ENCODE assay signal across 8 cellular contexts in the genomic region with DNA sequence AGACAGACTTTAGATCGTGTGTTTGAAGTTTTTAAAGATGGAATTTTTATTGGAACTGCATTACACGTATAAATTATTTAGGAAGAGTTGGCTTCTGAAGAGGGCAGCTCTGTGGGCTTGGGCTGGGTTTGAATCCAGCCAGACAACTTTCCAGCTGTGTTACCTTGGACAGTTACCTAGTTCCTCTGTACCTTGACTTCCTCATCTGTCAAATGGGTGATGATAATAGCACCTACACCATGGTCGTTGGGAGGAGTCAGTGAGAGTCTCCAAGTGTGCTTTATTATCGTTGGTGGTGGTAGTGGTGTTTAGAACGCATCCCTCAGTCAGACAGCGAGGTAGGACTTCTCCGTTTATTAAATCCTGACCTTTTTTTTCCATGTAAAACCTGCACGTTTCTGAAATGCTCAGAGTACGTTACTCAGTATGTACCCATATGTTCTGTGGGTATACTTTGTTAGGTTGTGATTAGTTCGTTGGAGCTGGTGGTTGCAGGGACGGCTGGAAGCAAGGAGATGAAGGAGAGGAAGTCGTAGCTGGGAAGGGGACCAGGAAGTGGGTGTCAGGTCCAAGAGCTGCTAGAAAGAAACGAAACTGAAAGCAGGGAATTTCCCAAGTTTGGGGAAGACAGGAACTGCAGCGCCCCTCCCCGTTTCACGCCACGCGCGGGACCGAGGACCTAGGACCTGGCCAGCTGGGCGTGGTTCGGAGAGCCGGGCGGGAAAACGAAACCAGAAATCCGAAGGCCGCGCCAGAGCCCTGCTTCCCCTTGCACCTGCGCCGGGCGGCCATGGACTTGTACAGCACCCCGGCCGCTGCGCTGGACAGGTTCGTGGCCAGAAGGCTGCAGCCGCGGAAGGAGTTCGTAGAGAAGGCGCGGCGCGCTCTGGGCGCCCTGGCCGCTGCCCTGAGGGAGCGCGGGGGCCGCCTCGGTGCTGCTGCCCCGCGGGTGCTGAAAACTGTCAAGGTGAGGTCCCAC. TPM values are rescaled to one million over a fixed set of nuclear protein-coding genes. Genes with fewer than 3 reads are reported as not detected.
DNase-seq lines count a peak whose midpoint lies in the region; ATAC-seq and TF ChIP-seq lines count a peak whose summit lies in the region.

Gene OAS3, plus strand, starts transcription at position 734 of the 979 bp plus-strand sequence. Its CDS starts 57 bp downstream, at position 791.

- intact Hi-C loops in PC-3 (cut with micrococcal nuclease) (loop anchor here (1.0 to 5.0 kb wide), 3 partner anchors 32 to 39 kb away; partner anchors contain the start of genes OAS1 and OAS2), natural killer cell (cut with micrococcal nuclease) (no loop called here)

- H3K27ac ChIP-seq in PC-3 (ENCODE audit: low read length) = peak within 1 kb of the TSS; percentile 12

- TSS peak; percentile 99 for BruUV-seq in PC-3 (replicated peaks; lab: Mats Ljungman, UMichigan)

- no peaks in the 10 kb centered on the region for H3K27me3 ChIP-seq in PC-3 (ENCODE audit: low read length)

- peak within 1 kb of the TSS; percentile 85 for H3K9ac ChIP-seq in PC-3 (ENCODE audit: low read length)

- peak within 1 kb of the TSS; percentile 84 for H3K4me3 ChIP-seq in PC-3 (ENCODE audit: low read length)

- H3K4me1 Mint-ChIP-seq in natural killer cell = peaks cover 31 to 32% of the 10 kb centered on the region in 2 donors

- CTCF ChIA-PET in PC-3 (lab: Charles Lee) = interaction anchor here (0.5 to 1.0 kb wide), 2 partner anchors 40 to 527 kb away, joined by 3 read pairs; no protein-coding TSS in a partner anchor

- peak within 1 kb of the TSS; percentile 92 for H3K4me2 ChIP-seq in PC-3 (ENCODE audit: low read length)

- H2AFZ ChIP-seq in PC-3 (ENCODE audit: low read length) = peak within 1 kb of the TSS; percentile 81

- H4K20me1 ChIP-seq in PC-3 (ENCODE audit: low read length) = no peaks in the 10 kb centered on the region

- H3K79me2 ChIP-seq in PC-3 (ENCODE audit: low read length) = peaks cover 8% of the 10 kb centered on the region; the same call in 1 of the 2 replicates

- POLR2A ChIA-PET in PC-3 (lab: Charles Lee; ENCODE audit: unreplicated experiment) = interaction anchor here (0.6 to 1.3 kb wide), 3 partner anchors 17 to 751 kb away, joined by 7 to 12 read pairs (median 7); partner anchors contain the start of gene OAS2

- DNase-seq in ELR (ENCODE audit: low read depth) (peak; percentile 87), PC-3 (peak; percentile 87), fibroblast of peridontal ligament (ENCODE audit: extremely low read depth) (peak; percentile 87), natural killer cell (peak; percentile 47)
- DNase-seq in activated T-helper 1 cell treated with anti-CD3 and anti-CD28 coated beads, Interleukin-2, amount 50 U/mL, for 16 hours (ENCODE audit: low read depth in 1 of 2, low spot score in 1 of 2) = peak; percentile 32 to 47
- peak; percentile 42 to 77 (median 48) for DNase-seq in stimulated activated naive CD4-positive, alpha-beta T cell (lab: John Stamatoyannopoulos, UW)

- peak within 1 kb of the TSS; percentile 68 to 87 for H3K27ac Mint-ChIP-seq in natural killer cell

- peak within 1 kb of the TSS; percentile 88 for H3K4me3 Mint-ChIP-seq in natural killer cell

- H3K27me3 Mint-ChIP-seq in natural killer cell (ENCODE audit: low read depth in 2 of 2) = no peaks in the 10 kb centered on the region

- ATAC-seq in HG02885 (IDR thresholded peaks at IDR 0.05; ENCODE audit: poor library complexity, unreplicated experiment) = peak; percentile 49
- ATAC-seq in PC-3 = peak; percentile 85
- peak; percentile 79 to 83 (median 82) for ATAC-seq in natural killer cell
- ATAC-seq in GM19328 (IDR thresholded peaks at IDR 0.05; ENCODE audit: unreplicated experiment) = no peak

- no peaks in the 10 kb centered on the region for H3K9me3 Mint-ChIP-seq in natural killer cell

- H3F3A ChIP-seq in PC-3 (ENCODE audit: low read length, unreplicated experiment) = no peaks in the 10 kb centered on the region

- peaks cover 17% of the 10 kb centered on the region for H3K4me1 ChIP-seq in PC-3 (ENCODE audit: insufficient read depth, low read length)

- H3K36me3 Mint-ChIP-seq in natural killer cell = no peaks in the 10 kb centered on the region

- 0 out of 2 replicates have a peak, but pooled peaks have one; percentile 14 for TF ChIP-seq CTCF in PC-3 (conservative IDR thresholded peaks at IDR 0.05; ENCODE audit: low read depth, low read length)
- TF ChIP-seq CTCF in natural killer cell (IDR thresholded peaks at IDR 0.05) = no peak

- no peaks in the 10 kb centered on the region for H3K36me3 ChIP-seq in PC-3 (ENCODE audit: low read depth, low read length)

- no peaks in the 10 kb centered on the region for H3K9me3 ChIP-seq in PC-3 (ENCODE audit: low read length)

- no peaks in the 10 kb centered on the region for H3K9me2 ChIP-seq in PC-3 (replicated peaks; ENCODE audit: low read length)

RNA-seq across cellular contexts. Expression of gene OAS3, which starts in this region (rescaled TPM):
- 25.5 and 28.8 TPM in 2 replicates for total RNA-seq in PC-3 (2014; rRNA removed)
- 10 to 100 TPM in 2 of 3 donors, 1 to 10 TPM in 1; 8.5 to 24.7 (median 15.4) TPM for total RNA-seq in natural killer cell
